10 cellular contexts compared by ENCODE assay signal in the genomic region with DNA sequence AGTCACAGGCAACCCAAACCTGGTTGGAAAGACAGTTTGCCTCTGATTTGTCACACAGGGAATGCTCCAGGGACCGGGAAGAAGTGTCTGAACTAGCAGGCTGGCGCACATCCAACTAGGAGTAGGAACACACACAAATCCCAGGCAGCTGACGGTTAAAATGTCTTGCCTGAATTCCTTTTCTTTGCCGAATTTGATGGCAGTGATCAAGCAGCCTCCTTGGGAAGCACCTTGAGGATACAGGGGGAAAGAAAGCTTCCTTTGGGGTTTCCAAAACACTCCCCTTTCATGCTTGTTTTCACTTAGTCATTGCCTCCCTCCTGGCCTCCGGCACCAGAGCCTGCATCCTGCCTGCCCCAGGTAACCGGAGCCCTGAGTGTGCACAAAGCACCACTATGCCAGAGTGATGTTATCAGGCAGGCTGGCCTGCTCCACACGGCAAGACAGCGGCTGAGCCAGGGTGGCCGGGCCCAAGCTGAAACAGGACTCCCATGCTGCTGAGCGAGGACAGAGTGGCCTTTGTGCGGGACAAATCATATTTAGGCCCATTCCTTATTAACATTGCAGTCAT.
DNase-seq lines count a peak whose midpoint lies in the region; TF ChIP-seq lines count a peak whose summit lies in the region.
"Had no signal": no experiment of that assay in that cellular context is flagged by ENCODE, and none has a peak within 500 bp of the region (broad histone marks: within the 10 kb centered on the region; RNA-seq: fewer than 3 reads in every experiment).

No MANE protein-coding gene starts in this region.

- peaks cover 17% of the 10 kb centered on the region for H3K27me3 Mint-ChIP-seq in Calu3 (ENCODE audit: unreplicated experiment)

- peaks cover 15% of the 10 kb centered on the region for H3K4me1 Mint-ChIP-seq in Calu3 (ENCODE audit: low read depth, unreplicated experiment)

- CTCF ChIA-PET in Calu3 (lab: Charles Lee): interaction anchor here (1.1 kb wide), 1 partner anchor 205 kb away, joined by 3 read pairs; no protein-coding TSS in a partner anchor

- intact Hi-C loops in Calu3 (cut with micrococcal nuclease; ENCODE audit: unreplicated experiment): no loop called here

- no TSS peak for BruUV-seq in Calu3 (replicated peaks; lab: Mats Ljungman, UMichigan)

- H3K4me3 Mint-ChIP-seq in Calu3 (ENCODE audit: low read depth, unreplicated experiment): no peak overlapping the region
- H3K4me3 Mint-ChIP-seq: natural killer cell treated with Interleukin-12 subunit alpha and Interleukin-12 subunit beta and Interleukin-15 and Interleukin-18, amount 100 ng/mL, for 72 hours had no signal

- peak; percentile 76 for DNase-seq in Calu3
- DNase-seq in NCI-H1092 (lab: John Stamatoyannopoulos, UW): peak; percentile 66
- peak; percentile 60 for DNase-seq in RPMI7951 (ENCODE audit: low read depth)
- peak; percentile 60 for DNase-seq in kidney tubule cell (ENCODE audit: low spot score)
- DNase-seq in stimulated activated CD4-positive, alpha-beta T cell treated with anti-CD3 and anti-CD28 coated beads, Interleukin-4, amount 100 ng/mL, for 4 hours: no peak
- DNase-seq in Kasumi-1 (lab: John Stamatoyannopoulos, UW): no peak
- no peak for DNase-seq in effector CD8-positive, alpha-beta T cell (lab: John Stamatoyannopoulos, UW)
- no peak for DNase-seq in stimulated activated CD4-positive, alpha-beta T cell treated with anti-CD3 and anti-CD28 coated beads, Interleukin-2, amount 100 ng/mL, for 24 hours
- DNase-seq: activated CD4-positive, alpha-beta T cell treated with anti-CD3 and anti-CD28 coated beads, Interleukin-2, amount 50 U/mL, for 48 hours had no signal

- no peaks in the 10 kb centered on the region for H3K9me3 Mint-ChIP-seq in Calu3 (ENCODE audit: low read depth, unreplicated experiment)

- no peak for TF ChIP-seq CTCF in Calu3 (IDR thresholded peaks at IDR 0.05; ENCODE audit: unreplicated experiment)

- H3K36me3 Mint-ChIP-seq in Calu3 (ENCODE audit: insufficient read depth, unreplicated experiment): no peaks in the 10 kb centered on the region
- H3K36me3 Mint-ChIP-seq: natural killer cell treated with Interleukin-12 subunit alpha and Interleukin-12 subunit beta and Interleukin-15 and Interleukin-18, amount 100 ng/mL, for 72 hours had no signal

- no peak overlapping the region for H3K27ac Mint-ChIP-seq in Calu3 (ENCODE audit: unreplicated experiment)
- H3K27ac Mint-ChIP-seq: natural killer cell treated with Interleukin-12 subunit alpha and Interleukin-12 subunit beta and Interleukin-15 and Interleukin-18, amount 100 ng/mL, for 72 hours had no signal

Comparison
In these comparisons a context has a peak if more than half of its experiments do, and no peak if none do; other contexts are left out.
1. DNase-seq: peak in Calu3 (single experiment), NCI-H1092 (single experiment), RPMI7951 (single experiment) and kidney tubule cell (single experiment); none in stimulated activated CD4-positive, alpha-beta T cell treated with anti-CD3 and anti-CD28 coated beads, Interleukin-4, amount 100 ng/mL, for 4 hours (0 of 2), Kasumi-1 (0 of 2), effector CD8-positive, alpha-beta T cell (single experiment) and stimulated activated CD4-positive, alpha-beta T cell treated with anti-CD3 and anti-CD28 coated beads, Interleukin-2, amount 100 ng/mL, for 24 hours (0 of 2).